Comparison of ENCODE assay signal across 10 cellular contexts in the genomic region with DNA sequence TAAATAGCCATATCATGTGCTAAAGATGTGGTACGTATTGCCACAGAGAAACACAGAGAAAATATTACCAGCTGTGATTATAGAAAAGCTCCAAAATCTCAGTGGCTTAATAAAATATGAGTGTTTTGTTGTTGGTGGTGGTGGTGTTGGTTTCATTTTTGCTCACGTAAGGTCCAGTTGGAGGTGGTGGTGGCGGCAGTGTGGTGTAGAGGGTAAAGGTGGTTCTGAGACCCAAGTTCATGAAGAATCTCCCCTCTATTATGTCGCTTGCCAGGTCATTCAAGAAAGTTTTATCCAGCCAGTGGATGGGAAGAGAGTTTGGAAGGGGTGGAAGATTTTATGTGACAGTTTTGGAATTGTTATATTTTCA.
DNase-seq lines count a peak whose midpoint lies in the region; ATAC-seq and TF ChIP-seq lines count a peak whose summit lies in the region.
"Had no signal": no experiment of that assay in that cellular context is flagged by ENCODE, and none has a peak within 500 bp of the region (broad histone marks: within the 10 kb centered on the region; RNA-seq: fewer than 3 reads in every experiment).

No MANE protein-coding gene starts in this region.

- no peaks in the 10 kb centered on the region for H3K36me3 Mint-ChIP-seq in natural killer cell

- ATAC-seq in GM19023 (IDR thresholded peaks at IDR 0.05; ENCODE audit: unreplicated experiment): peak; percentile 36
- ATAC-seq in HG02610 (IDR thresholded peaks at IDR 0.05; ENCODE audit: unreplicated experiment): peak; percentile 16
- peak; percentile 46 for ATAC-seq in HG03432 (IDR thresholded peaks at IDR 0.05; ENCODE audit: unreplicated experiment)
- ATAC-seq in natural killer cell: peak in 2 of 3 donors; percentile 39 to 42

- DNase-seq in natural killer cell (no peak), NCI-H2196 (lab: John Stamatoyannopoulos, UW; ENCODE audit: unreplicated experiment) (no peak), MV-4-11 (lab: John Stamatoyannopoulos, UW) (no peak), RKO (ENCODE audit: low spot score) (no peak), NCI-H146 (lab: John Stamatoyannopoulos, UW) (no peak)
- DNase-seq: activated T-cell treated with anti-CD3 and anti-CD28 coated beads, Interleukin-2, amount 50 U/mL, for 4 hours; H9 had no signal

- H3K4me3 Mint-ChIP-seq in natural killer cell: no peak overlapping the region
- H3K4me3 Mint-ChIP-seq: activated T-cell treated with anti-CD3 and anti-CD28 coated beads, Interleukin-2, amount 50 U/mL, for 4 hours; H9 had no signal

- H3K27me3 Mint-ChIP-seq in natural killer cell (ENCODE audit: low read depth in 2 of 2): no peaks in the 10 kb centered on the region

- intact Hi-C loops in natural killer cell (cut with micrococcal nuclease): no loop called here

- H3K4me1 Mint-ChIP-seq in natural killer cell: no peaks in the 10 kb centered on the region
- H3K4me1 Mint-ChIP-seq: H9 had no signal

- no peaks in the 10 kb centered on the region for H3K9me3 Mint-ChIP-seq in natural killer cell
- H3K9me3 Mint-ChIP-seq: activated T-cell treated with anti-CD3 and anti-CD28 coated beads, Interleukin-2, amount 50 U/mL, for 4 hours had no signal

- no peak overlapping the region for H3K27ac Mint-ChIP-seq in natural killer cell
- H3K27ac Mint-ChIP-seq: H9 had no signal

- TF ChIP-seq CTCF in natural killer cell (IDR thresholded peaks at IDR 0.05): no peak
